ENCODE assay signal across 13 cellular contexts in the genomic region with DNA sequence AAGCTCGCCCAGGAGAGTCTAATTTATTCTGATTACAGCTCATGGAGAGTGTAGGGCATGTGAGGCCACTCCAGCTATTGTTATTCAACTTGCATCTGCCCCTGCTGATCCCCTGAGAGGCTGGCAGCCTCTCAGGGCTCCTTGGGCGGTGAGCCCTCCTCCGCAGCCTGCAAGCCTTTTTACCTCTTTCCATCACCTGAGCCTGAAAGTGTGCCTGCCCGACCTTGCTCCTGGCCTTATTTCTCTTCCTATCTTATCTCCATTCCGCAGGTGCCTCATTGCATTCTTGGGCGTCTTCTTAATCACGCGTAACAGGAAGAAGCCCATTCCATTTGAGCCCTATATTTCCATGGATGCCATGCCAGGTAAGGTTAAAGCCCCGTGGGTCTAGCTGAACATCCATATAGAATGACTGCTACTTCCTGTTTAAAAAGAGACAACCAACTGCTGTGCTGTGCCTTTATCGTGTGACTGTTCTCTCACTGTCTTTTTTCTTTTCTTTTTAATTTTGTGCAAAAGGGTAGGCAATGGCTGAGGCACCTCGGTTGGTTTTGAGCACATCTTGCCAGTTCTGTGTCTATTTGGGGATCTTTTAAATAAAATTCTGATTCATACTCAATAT. TPM values are rescaled to one million over a fixed set of nuclear protein-coding genes. Genes with fewer than 3 reads are reported as not detected.
DNase-seq lines count a peak whose midpoint lies in the region; ATAC-seq lines count a peak whose summit lies in the region.
"Had no signal": no experiment of that assay in that cellular context is flagged by ENCODE, and none has a peak within 500 bp of the region (broad histone marks: within the 10 kb centered on the region; RNA-seq: fewer than 3 reads in every experiment).

No MANE protein-coding gene starts in this region.

- peaks cover 9 to 29% of the 10 kb centered on the region in 2 experiments for H3K36me3 ChIP-seq in mesenchymal stem cell (ENCODE audit: control insufficient read depth in 1 of 2, insufficient read depth in 2 of 2, low read depth in 1 of 2, low read length in 2 of 2)

- H3K27ac Mint-ChIP-seq in activated CD4-positive, alpha-beta memory T cell treated with anti-CD3 and anti-CD28 coated beads for 36 hours, result peak overlapping the region; percentile 14
- H3K27ac Mint-ChIP-seq: activated B cell treated with CpG ODN at 0.5 μM for 24 hours, memory B cell had no signal

- H3K27me3 Mint-ChIP-seq in activated CD4-positive, alpha-beta memory T cell treated with anti-CD3 and anti-CD28 coated beads for 36 hours, result no peaks in the 10 kb centered on the region
- H3K27me3 Mint-ChIP-seq: activated B cell treated with CpG ODN at 0.5 μM for 24 hours, memory B cell had no signal

- no peak overlapping the region for H2BK120ac ChIP-seq in mesenchymal stem cell (ENCODE audit: low read depth, low read length)

- CTCF ChIA-PET in activated CD4-positive, alpha-beta memory T cell treated with anti-CD3 and anti-CD28 coated beads for 36 hours (lab: Charles Lee), result interaction anchor here (1.3 to 2.3 kb wide), 3 partner anchors 49 to 123 kb away, joined by 3 to 7 read pairs (median 5); a partner anchor contains a TSS

- H2BK12ac ChIP-seq in mesenchymal stem cell (ENCODE audit: low read length in 2 of 2), result no peak overlapping the region

- no peak overlapping the region for H2AK5ac ChIP-seq in mesenchymal stem cell (ENCODE audit: low read length, severe bottlenecking)

- H2AFZ ChIP-seq in mesenchymal stem cell (ENCODE audit: low read depth, low read length), result no peak overlapping the region

- H3K23ac ChIP-seq in mesenchymal stem cell (ENCODE audit: low read length in 2 of 2), result no peak overlapping the region

- no peak overlapping the region for H2BK15ac ChIP-seq in mesenchymal stem cell (ENCODE audit: low read depth, poor library complexity, severe bottlenecking)

- H3K4me2 ChIP-seq in mesenchymal stem cell (ENCODE audit: low read length, poor library complexity, severe bottlenecking), result no peak overlapping the region

- peaks cover 0 to 27% of the 10 kb centered on the region in 2 experiments for H3K27me3 ChIP-seq in mesenchymal stem cell (ENCODE audit: control insufficient read depth in 1 of 2, insufficient read depth in 1 of 2, low read length in 2 of 2)

- H3K4me3 Mint-ChIP-seq in activated CD4-positive, alpha-beta memory T cell treated with anti-CD3 and anti-CD28 coated beads for 36 hours, result no peak overlapping the region
- H3K4me3 Mint-ChIP-seq: activated B cell treated with CpG ODN at 0.5 μM for 24 hours, memory B cell had no signal

- no peak for ATAC-seq in HG03520 (IDR thresholded peaks at IDR 0.05; ENCODE audit: unreplicated experiment)

- WGBS in mesenchymal stem cell, result 43% methylated on average over 10 of the region's 11 CpGs

- peaks cover 12% of the 10 kb centered on the region for H3K4me1 ChIP-seq in mesenchymal stem cell (ENCODE audit: control insufficient read depth, insufficient read depth, low read depth, low read length)

- no peak overlapping the region for H3K4me3 ChIP-seq in mesenchymal stem cell (ENCODE audit: insufficient read depth in 1 of 2, low read depth in 1 of 2, low read length in 2 of 2)
- H3K4me3 ChIP-seq: thoracic aorta had no signal

- intact Hi-C loops in activated CD4-positive, alpha-beta memory T cell treated with anti-CD3 and anti-CD28 coated beads for 36 hours (cut with micrococcal nuclease), result no loop called here

- H2BK5ac ChIP-seq in mesenchymal stem cell (ENCODE audit: low read depth, low read length, poor library complexity, severe bottlenecking), result no peak overlapping the region

- peaks cover 9% of the 10 kb centered on the region for H3K9me3 Mint-ChIP-seq in activated CD4-positive, alpha-beta memory T cell treated with anti-CD3 and anti-CD28 coated beads for 36 hours
- H3K9me3 Mint-ChIP-seq: activated B cell treated with CpG ODN at 0.5 μM for 24 hours, memory B cell had no signal

- H3K18ac ChIP-seq in mesenchymal stem cell (ENCODE audit: low read depth in 1 of 2, low read length in 2 of 2), result no peak overlapping the region

- H3K36me3 Mint-ChIP-seq in activated CD4-positive, alpha-beta memory T cell treated with anti-CD3 and anti-CD28 coated beads for 36 hours, result peaks cover 54% of the 10 kb centered on the region

- no peak overlapping the region for H3K27ac ChIP-seq in mesenchymal stem cell (ENCODE audit: low read length, poor library complexity, severe bottlenecking)
- H3K27ac ChIP-seq: RWPE1, thoracic aorta had no signal

- H4K91ac ChIP-seq in mesenchymal stem cell (ENCODE audit: low read length), result no peak overlapping the region

- peak; percentile 91 for DNase-seq in DMS79 treated with DMSO at 0.1 percent for 48 hours (lab: John Stamatoyannopoulos, UW)
- peak; percentile 30 for DNase-seq in NCI-H1105 treated with DMSO at 0.1 percent for 48 hours (lab: John Stamatoyannopoulos, UW)
- DNase-seq in activated CD4-positive, alpha-beta memory T cell treated with anti-CD3 and anti-CD28 coated beads for 36 hours, result no peak
- no peak for DNase-seq in mesenchymal stem cell
- no peak for DNase-seq in AG08395 (ENCODE audit: low spot score)
- no peak for DNase-seq in NCI-H2196 (lab: John Stamatoyannopoulos, UW; ENCODE audit: unreplicated experiment)
- DNase-seq in stimulated activated CD4-positive, alpha-beta T cell treated with anti-CD3 and anti-CD28 coated beads, Interleukin-1b, Interleukin-23, amount 100 ng/mL, for 48 hours, result no peak
- DNase-seq: activated B cell treated with CpG ODN at 0.5 μM for 24 hours, Calu3 had no signal

- no peak overlapping the region for H4K8ac ChIP-seq in mesenchymal stem cell (ENCODE audit: low read length)

- peaks cover 28% of the 10 kb centered on the region for H3K4me1 Mint-ChIP-seq in activated CD4-positive, alpha-beta memory T cell treated with anti-CD3 and anti-CD28 coated beads for 36 hours (ENCODE audit: low read depth)

- H3K4ac ChIP-seq in mesenchymal stem cell (ENCODE audit: low read depth in 1 of 2, low read length in 2 of 2), result no peak overlapping the region

- peak overlapping the region; percentile 10 for H3K9ac ChIP-seq in mesenchymal stem cell (ENCODE audit: low read length)

- H3K14ac ChIP-seq in mesenchymal stem cell (ENCODE audit: low read length in 2 of 2), result no peak overlapping the region

- POLR2A ChIA-PET in activated CD4-positive, alpha-beta memory T cell treated with anti-CD3 and anti-CD28 coated beads for 36 hours (lab: Charles Lee), result interaction anchor here (1.2 kb wide), 1 partner anchor 38 kb away, joined by 3 read pairs; no protein-coding TSS in a partner anchor

- no peaks in the 10 kb centered on the region for H3K9me3 ChIP-seq in mesenchymal stem cell (ENCODE audit: control insufficient read depth, low read length)
- H3K9me3 ChIP-seq: thoracic aorta had no signal

- no peaks in the 10 kb centered on the region for H3K79me1 ChIP-seq in mesenchymal stem cell (replicated peaks; ENCODE audit: low read length, poor library complexity, severe bottlenecking)

RNA-seq across cellular contexts. Expression of a gene that starts 38.8 kb away (rescaled TPM):
- total RNA-seq in activated CD4-positive, alpha-beta memory T cell treated with anti-CD3 and anti-CD28 coated beads for 36 hours, result 10 to 100 TPM; 71.3 to 78.8 TPM
- polyA plus RNA-seq in mesenchymal stem cell (2013, experiment 1 of 2), result 16.3 TPM
- 16.9 TPM for polyA plus RNA-seq in mesenchymal stem cell (2013, experiment 2 of 2)

RNA-seq across cellular contexts. Expression of a gene that starts 48.3 kb away (rescaled TPM):
- 10 to 100 TPM; 39.3 to 42.4 TPM for total RNA-seq in activated CD4-positive, alpha-beta memory T cell treated with anti-CD3 and anti-CD28 coated beads for 36 hours
- polyA plus RNA-seq in mesenchymal stem cell (2013, experiment 1 of 2), result 21.6 TPM
- 21.8 TPM for polyA plus RNA-seq in mesenchymal stem cell (2013, experiment 2 of 2)

RNA-seq across cellular contexts. Expression of a gene that starts 50.3 kb away (rescaled TPM):
- 1 to 10 TPM; 7.5 to 8.3 TPM for total RNA-seq in activated CD4-positive, alpha-beta memory T cell treated with anti-CD3 and anti-CD28 coated beads for 36 hours
- 9.8 TPM for polyA plus RNA-seq in mesenchymal stem cell (2013, experiment 1 of 2)
- 8.9 TPM for polyA plus RNA-seq in mesenchymal stem cell (2013, experiment 2 of 2)

Comparison
In these comparisons a context has a peak if more than half of its experiments do, and no peak if none do; other contexts are left out.
1. DNase-seq: peak in DMS79 treated with DMSO at 0.1 percent for 48 hours (single experiment) and NCI-H1105 treated with DMSO at 0.1 percent for 48 hours (single experiment); none in activated CD4-positive, alpha-beta memory T cell treated with anti-CD3 and anti-CD28 coated beads for 36 hours (single experiment), mesenchymal stem cell (single experiment), AG08395 (single experiment), NCI-H2196 (single experiment) and stimulated activated CD4-positive, alpha-beta T cell treated with anti-CD3 and anti-CD28 coated beads, Interleukin-1b, Interleukin-23, amount 100 ng/mL, for 48 hours (single experiment).